8 cellular contexts compared by ENCODE assay signal in genomic region chr10:30059209-30060107, GRCh38. TPM values are rescaled to one million over a fixed set of nuclear protein-coding genes. Genes with fewer than 3 reads are reported as not detected.
DNase-seq lines count a peak whose midpoint lies in the region; ATAC-seq and TF ChIP-seq lines count a peak whose summit lies in the region.

A gene with protein sequence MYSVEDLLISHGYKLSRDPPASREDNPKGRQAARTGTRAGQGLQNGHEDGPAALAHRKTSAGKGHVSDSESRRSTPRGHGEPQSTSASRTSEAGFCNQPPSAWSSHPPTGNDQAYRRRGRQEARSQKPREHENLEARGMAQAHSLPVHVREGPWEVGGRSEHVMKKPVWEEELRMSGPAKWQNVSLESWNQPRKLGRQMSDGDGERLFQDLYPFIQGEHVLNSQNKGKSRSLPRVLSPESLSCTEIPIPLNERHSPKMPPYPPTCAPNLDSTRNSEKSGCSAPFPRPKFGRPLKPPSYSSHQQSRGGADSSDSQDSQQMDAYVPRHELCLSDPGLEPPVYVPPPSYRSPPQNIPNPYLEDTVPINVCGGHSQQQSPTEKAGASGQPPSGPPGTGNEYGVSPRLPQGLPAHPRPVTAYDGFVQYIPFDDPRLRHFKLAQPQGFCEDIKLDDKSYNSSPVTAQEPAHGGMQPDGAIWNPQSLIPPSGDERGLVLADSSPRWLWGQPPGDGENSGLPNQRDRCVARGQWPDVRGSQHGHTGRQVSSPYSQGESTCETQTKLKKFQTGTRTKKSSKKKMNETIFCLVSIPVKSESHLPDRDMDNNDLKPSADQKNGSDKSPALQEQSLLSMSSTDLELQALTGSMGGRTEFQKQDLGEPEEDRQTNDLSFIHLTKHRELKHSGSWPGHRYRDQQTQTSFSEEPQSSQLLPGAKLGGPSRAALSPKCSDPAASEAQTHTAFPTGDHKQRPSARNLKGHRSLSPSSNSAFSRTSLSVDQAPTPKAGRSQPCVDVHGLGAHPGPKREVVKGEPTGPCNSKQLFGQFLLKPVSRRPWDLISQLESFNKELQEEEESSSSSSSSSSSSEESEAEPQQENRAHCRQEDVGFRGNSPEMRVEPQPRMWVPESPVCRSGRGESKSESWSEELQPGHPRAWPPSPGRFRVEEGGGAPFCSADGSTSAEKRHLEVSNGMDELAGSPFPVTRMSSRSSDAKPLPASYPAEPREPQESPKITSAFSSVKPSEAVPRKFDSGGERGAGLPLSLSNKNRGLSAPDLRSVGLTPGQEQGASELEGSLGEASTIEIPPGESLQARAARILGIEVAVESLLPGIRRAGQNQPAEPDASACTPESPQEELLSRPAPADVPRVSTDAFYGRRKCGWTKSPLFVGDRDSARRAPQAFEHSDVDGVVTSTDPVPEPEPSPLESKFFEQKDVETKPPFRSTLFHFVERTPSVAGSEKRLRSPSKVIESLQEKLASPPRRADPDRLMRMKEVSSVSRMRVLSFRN (N-terminal part only) (minus strand): TSS chr10:30059586. CDS start chr10:30047812, 11,774 bp downstream.

- H3K9me3 Mint-ChIP-seq in T-cell, result no peaks in the 10 kb centered on the region

- peak within 1 kb of the TSS; percentile 94 to 95 for H3K27ac ChIP-seq in right atrium auricular region
- peak within 1 kb of the TSS; percentile 0 to 73 for H3K27ac ChIP-seq in aorta (ENCODE audit: low read depth in 1 of 2, low read length in 2 of 2)

- TF ChIP-seq CTCF in right atrium auricular region (IDR thresholded peaks at IDR 0.05), result no peak

- POLR2A ChIA-PET in T-cell (lab: Charles Lee), result no interaction called here

- CTCF ChIA-PET in T-cell (lab: Charles Lee), result no interaction called here

- H3K27me3 Mint-ChIP-seq in T-cell, result peaks cover 73 to 77% of the 10 kb centered on the region in 2 donors

- H3K27me3 ChIP-seq in right atrium auricular region (no peaks in the 10 kb centered on the region), aorta (ENCODE audit: control insufficient read depth in 1 of 2, insufficient read depth in 2 of 2, low read length in 1 of 2) (no peaks in the 10 kb centered on the region)

- peaks cover 8 to 14% (median 14%) of the 10 kb centered on the region in 3 donors for H3K4me1 Mint-ChIP-seq in T-cell

- no peaks in the 10 kb centered on the region for H3K36me3 ChIP-seq in right atrium auricular region
- no peaks in the 10 kb centered on the region for H3K36me3 ChIP-seq in aorta (ENCODE audit: control insufficient read depth in 1 of 2, insufficient read depth in 2 of 2, low read length in 1 of 2)

- H3K4me1 ChIP-seq in right atrium auricular region, result peaks cover 0 to 59% of the 10 kb centered on the region in 2 donors
- H3K4me1 ChIP-seq in aorta (ENCODE audit: control insufficient read depth in 1 of 2, insufficient read depth in 2 of 2, low read length in 2 of 2), result no peaks in the 10 kb centered on the region

- 3 to 5% methylated on average over 48 to 66 of the region's 66 CpGs for WGBS in aorta, 2 donors

- peaks cover 6% of the 10 kb centered on the region for H3K36me3 Mint-ChIP-seq in T-cell

- H3K4me3 Mint-ChIP-seq in T-cell, result peak within 1 kb of the TSS; percentile 53 to 70 (median 69)

- peak within 1 kb of the TSS in 1 of 2 donors; percentile 25 for H3K27ac Mint-ChIP-seq in T-cell

- intact Hi-C loops in posterior vena cava (cut with DNase I) (loop anchor here in 1 of 2 donors (5.0 kb wide), 1 partner anchor 123 kb away; no protein-coding TSS in a partner anchor), aorta (cut with DNase I) (loop anchor here in 1 of 2 donors (5.0 kb wide), 2 partner anchors 42 to 178 kb away; no protein-coding TSS in a partner anchor)

- no peaks in the 10 kb centered on the region for H3K9me3 ChIP-seq in right atrium auricular region
- no peaks in the 10 kb centered on the region for H3K9me3 ChIP-seq in aorta (ENCODE audit: control insufficient read depth, low read length)

- H3K4me3 ChIP-seq in right atrium auricular region, result peak within 1 kb of the TSS; percentile 84 to 95
- peak within 1 kb of the TSS; percentile 75 to 99 for H3K4me3 ChIP-seq in aorta (ENCODE audit: low read length in 2 of 2)

- DNase-seq in EL (peak; percentile 56), T-cell (peak in 28 of 34 experiments; percentile 8 to 53 (median 32)), anterior cingulate cortex (lab: John Stamatoyannopoulos, UW) (peak in 42 of 58 donors; percentile 6 to 63 (median 32)), right atrium auricular region (ENCODE audit: low spot score) (peak; percentile 78), posterior vena cava (ENCODE audit: low spot score) (peak; percentile 92), aorta (peak; percentile 83 to 95)

- ATAC-seq in HG02798 (IDR thresholded peaks at IDR 0.05; ENCODE audit: poor library complexity, unreplicated experiment), result peak; percentile 85
- peak; percentile 69 to 88 (median 76) for ATAC-seq in T-cell (replicated peaks in 1 of 4)
- ATAC-seq in aorta (ENCODE audit: low FRiP score), result peak; percentile 90
- ATAC-seq in GM18519 (IDR thresholded peaks at IDR 0.05; ENCODE audit: low FRiP score, unreplicated experiment), result no peak

RNA-seq across cellular contexts. Expression of the gene that starts here (rescaled TPM):
- under 1 TPM in 3 of 5 donors, not detected in 2; 0.06 to 0.32 (median 0.10) TPM for total RNA-seq in T-cell
- 10 to 100 TPM; 34.1 to 39.8 TPM for total RNA-seq in right atrium auricular region
- 100 to 1,000 TPM in 1 of 2 donors, 10 to 100 TPM in 1; 94.8 to 113 TPM for total RNA-seq in posterior vena cava
- 10 to 100 TPM; 53.0 to 82.4 TPM for total RNA-seq in aorta
- polyA plus RNA-seq in aorta, result 10 to 100 TPM; 13.6 to 47.3 TPM

Comparison
In these comparisons a context has a peak if more than half of its experiments do, and no peak if none do; other contexts are left out.
1. RNA of the gene that starts here (total RNA-seq): 94.8 to 113 TPM in posterior vena cava, 53.0 to 82.4 TPM in aorta and 34.1 to 39.8 TPM in right atrium auricular region; 0.06 to 0.32 TPM in T-cell; every median in the first group is over 10 times any median in the second.
2. Peak in DNase-seq and ATAC-seq in T-cell; RNA of the gene not detected or under 1 TPM.
3. DNase-seq: peak in every context shown above with its lines; median percentile 92 in posterior vena cava; 89 in aorta; 78 in right atrium auricular region; 56 in EL; 32 in T-cell; 32 in anterior cingulate cortex.